In the genomic region with DNA sequence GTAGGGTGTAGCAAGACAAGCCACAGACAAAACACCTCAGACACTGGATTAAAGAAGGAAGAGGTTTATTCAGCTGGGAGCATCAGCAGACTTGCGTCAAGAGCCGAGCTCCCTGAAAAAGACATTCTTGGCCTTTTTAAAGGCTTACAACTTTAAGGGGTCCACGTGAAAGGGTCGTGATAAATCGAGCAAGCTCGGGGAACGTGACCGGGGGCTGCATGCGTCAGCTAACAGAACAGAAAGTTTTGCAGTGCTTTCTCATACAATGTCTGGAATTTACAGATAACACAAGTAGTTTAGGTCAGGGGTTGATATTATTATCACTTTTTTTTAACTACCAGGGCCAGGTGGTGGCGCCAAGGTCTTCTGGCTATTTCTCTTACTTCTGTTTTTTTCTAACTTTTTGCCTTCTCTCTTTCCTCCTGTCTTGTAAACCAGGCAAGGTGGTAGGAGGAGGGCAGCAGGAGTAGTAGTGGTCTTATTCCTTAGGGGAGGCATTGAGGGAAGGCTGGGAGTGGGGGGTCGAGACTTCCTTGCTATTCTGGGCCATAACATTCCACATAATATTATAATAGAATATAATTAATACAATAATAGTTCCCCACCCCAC, we compare ENCODE assay signal across 8 cellular contexts. TPM values are rescaled to one million over a fixed set of nuclear protein-coding genes. Genes with fewer than 3 reads are reported as not detected.
A peak's percentile ranks its signal among the peaks of the same experiment; 100 is the strongest.
DNase-seq lines count a peak whose midpoint lies in the region; ATAC-seq and TF ChIP-seq lines count a peak whose summit lies in the region.

No MANE protein-coding gene starts in this region.

- peaks cover 32% of the 10 kb centered on the region for H3K4me1 ChIP-seq in left ventricle myocardium inferior

- peaks cover 4% of the 10 kb centered on the region for H3K27me3 Mint-ChIP-seq in activated naive CD4-positive, alpha-beta T cell treated with anti-CD3 and anti-CD28 coated beads for 36 hours (ENCODE audit: low read depth)
- peaks cover 12% of the 10 kb centered on the region for H3K27me3 Mint-ChIP-seq in T-helper 17 cell

- H3K4me3 Mint-ChIP-seq in activated naive CD4-positive, alpha-beta T cell treated with anti-CD3 and anti-CD28 coated beads for 36 hours = no peak overlapping the region
- H3K4me3 Mint-ChIP-seq in T-helper 17 cell = no peak overlapping the region

- H3K36me3 Mint-ChIP-seq in activated naive CD4-positive, alpha-beta T cell treated with anti-CD3 and anti-CD28 coated beads for 36 hours (ENCODE audit: low read depth) = no peaks in the 10 kb centered on the region
- no peaks in the 10 kb centered on the region for H3K36me3 Mint-ChIP-seq in T-helper 17 cell (ENCODE audit: low read depth)

- no peaks in the 10 kb centered on the region for H3K27me3 ChIP-seq in left ventricle myocardium inferior (ENCODE audit: low read depth)

- ATAC-seq in T-helper 17 cell (no peak), GM19324 (IDR thresholded peaks at IDR 0.05; ENCODE audit: low FRiP score, unreplicated experiment) (no peak), HG03442 (IDR thresholded peaks at IDR 0.05; ENCODE audit: unreplicated experiment) (no peak), GM21423 (IDR thresholded peaks at IDR 0.05; ENCODE audit: unreplicated experiment) (no peak)

- peak overlapping the region; percentile 83 for H3K27ac ChIP-seq in left ventricle myocardium inferior (replicated peaks)
- H3K27ac ChIP-seq in substantia nigra (ENCODE audit: low read depth, low read length, poor library complexity, severe bottlenecking) = peak overlapping the region; percentile 86

- intact Hi-C loops in activated naive CD4-positive, alpha-beta T cell treated with anti-CD3 and anti-CD28 coated beads for 36 hours (cut with micrococcal nuclease) = loop anchor here (1.0 to 10.0 kb wide), 4 partner anchors 33 to 288 kb away; a partner anchor contains a TSS
- intact Hi-C loops in left ventricle myocardium inferior (cut with micrococcal nuclease) = no loop called here

- H3K9me3 ChIP-seq in T-helper 17 cell (ENCODE audit: control insufficient read depth, low read length, poor library complexity, severe bottlenecking) (no peaks in the 10 kb centered on the region), left ventricle myocardium inferior (replicated peaks) (no peaks in the 10 kb centered on the region)

- no peak for TF ChIP-seq CTCF in left ventricle myocardium inferior (IDR thresholded peaks at IDR 0.05; ENCODE audit: borderline replicate concordance)

- CTCF ChIA-PET in activated naive CD4-positive, alpha-beta T cell treated with anti-CD3 and anti-CD28 coated beads for 36 hours (lab: Charles Lee) = interaction anchor here (1.3 kb wide), 1 partner anchor 201 kb away, joined by 4 read pairs; no protein-coding TSS in a partner anchor

- H3K27ac Mint-ChIP-seq in activated naive CD4-positive, alpha-beta T cell treated with anti-CD3 and anti-CD28 coated beads for 36 hours = no peak overlapping the region
- peak overlapping the region; percentile 53 for H3K27ac Mint-ChIP-seq in T-helper 17 cell

- no peaks in the 10 kb centered on the region for H3K36me3 ChIP-seq in left ventricle myocardium inferior

- peak overlapping the region; percentile 57 for H3K4me3 ChIP-seq in left ventricle myocardium inferior

- H3K4me1 Mint-ChIP-seq in activated naive CD4-positive, alpha-beta T cell treated with anti-CD3 and anti-CD28 coated beads for 36 hours (ENCODE audit: low read depth) = peaks cover 14% of the 10 kb centered on the region
- peaks cover 10% of the 10 kb centered on the region for H3K4me1 Mint-ChIP-seq in T-helper 17 cell

- peak; percentile 57 for DNase-seq in activated naive CD4-positive, alpha-beta T cell treated with anti-CD3 and anti-CD28 coated beads for 36 hours
- no peak for DNase-seq in activated naive CD4-positive, alpha-beta T cell treated with anti-CD3 and anti-CD28 coated beads, Interleukin-2, amount 50 U/mL, for 16 hours
- DNase-seq in T-helper 17 cell = no peak
- DNase-seq in left ventricle myocardium inferior = no peak
- peak in 1 of 49 donors; percentile 48 for DNase-seq in substantia nigra (lab: John Stamatoyannopoulos, UW)

- no peaks in the 10 kb centered on the region for H3K9me3 Mint-ChIP-seq in activated naive CD4-positive, alpha-beta T cell treated with anti-CD3 and anti-CD28 coated beads for 36 hours

RNA-seq across cellular contexts. Expression of a gene that starts 0.6 kb away (rescaled TPM):
- not detected for total RNA-seq in activated naive CD4-positive, alpha-beta T cell treated with anti-CD3 and anti-CD28 coated beads for 36 hours
- total RNA-seq in T-helper 17 cell (1 to 10 TPM; 1.1 TPM), left ventricle myocardium inferior (3.7 TPM)

RNA-seq across cellular contexts. Expression of a gene that starts 5.6 kb away (rescaled TPM):
- total RNA-seq in activated naive CD4-positive, alpha-beta T cell treated with anti-CD3 and anti-CD28 coated beads for 36 hours = 10 to 100 TPM; 18.4 to 19.0 TPM
- 10 to 100 TPM; 24.7 to 27.2 TPM for total RNA-seq in T-helper 17 cell
- 6.1 TPM for total RNA-seq in left ventricle myocardium inferior

RNA-seq across cellular contexts. Expression of a gene that starts 21.0 kb away (rescaled TPM):
- 100 to 1,000 TPM; 142 to 162 TPM for total RNA-seq in activated naive CD4-positive, alpha-beta T cell treated with anti-CD3 and anti-CD28 coated beads for 36 hours
- 10 to 100 TPM; 59.5 to 64.2 TPM for total RNA-seq in T-helper 17 cell
- total RNA-seq in left ventricle myocardium inferior = 436 TPM

RNA-seq across cellular contexts. Expression of a gene that starts 29.3 kb away (rescaled TPM):
- 100 to 1,000 TPM; 137 to 141 TPM for total RNA-seq in activated naive CD4-positive, alpha-beta T cell treated with anti-CD3 and anti-CD28 coated beads for 36 hours
- total RNA-seq in T-helper 17 cell (100 to 1,000 TPM; 187 to 207 TPM), left ventricle myocardium inferior (23.4 TPM)
